In the genomic region with DNA sequence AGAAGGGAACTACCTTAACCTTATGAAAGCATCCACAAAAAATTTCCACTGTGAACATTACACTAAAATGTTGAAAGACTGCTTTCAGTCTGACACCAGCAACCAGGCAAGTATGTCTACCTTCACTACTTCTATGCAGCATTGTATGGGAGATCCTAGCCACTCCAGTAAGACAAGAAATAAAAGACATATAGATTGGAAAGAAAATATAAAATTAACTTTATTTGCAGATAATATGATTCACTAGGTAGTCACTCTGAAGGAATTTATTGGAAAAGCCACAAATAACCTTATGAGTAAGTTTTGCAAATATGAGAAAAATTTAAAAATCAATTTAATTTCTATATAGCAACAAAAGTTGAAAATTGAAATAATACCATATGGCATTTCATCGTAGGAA, we compare ENCODE assay signal across 28 cellular contexts.
A peak's percentile ranks its signal among the peaks of the same experiment; 100 is the strongest.
DNase-seq lines count a peak whose midpoint lies in the region; ATAC-seq and TF ChIP-seq lines count a peak whose summit lies in the region.
"Had no signal": no experiment of that assay in that cellular context is flagged by ENCODE, and none has a peak within 500 bp of the region (broad histone marks: within the 10 kb centered on the region; RNA-seq: fewer than 3 reads in every experiment).

No MANE protein-coding gene starts in this region.

- peaks cover 34% of the 10 kb centered on the region for H3K4me1 Mint-ChIP-seq in HFFc6 (ENCODE audit: low read depth)
- no peaks in the 10 kb centered on the region for H3K4me1 Mint-ChIP-seq in natural killer cell treated with Interleukin-12 subunit alpha and Interleukin-12 subunit beta and Interleukin-15 and Interleukin-18, amount 100 ng/mL, for 72 hours (ENCODE audit: low read depth in 2 of 2)
- H3K4me1 Mint-ChIP-seq: CD4-positive, alpha-beta memory T cell; T-helper 17 cell had no signal

- H3K27ac ChIP-seq in RWPE1, result no peak overlapping the region
- no peak overlapping the region for H3K27ac ChIP-seq in left lung
- H3K27ac ChIP-seq: HL-60, SK-N-MC had no signal

- TF ChIP-seq CTCF in HFFc6 (IDR thresholded peaks at IDR 0.05) (no peak), RWPE1 (conservative IDR thresholded peaks at IDR 0.05; ENCODE audit: low read depth) (no peak), fibroblast of mammary gland (conservative IDR thresholded peaks at IDR 0.05; ENCODE audit: control insufficient read depth, insufficient read depth, low read depth, low read length) (no peak), left lung (IDR thresholded peaks at IDR 0.05) (no peak)

- no peaks in the 10 kb centered on the region for H3K27me3 ChIP-seq in left lung

- CTCF ChIA-PET in RWPE1 (lab: Yijun Ruan, JAX), result no interaction called here

- no peak overlapping the region; the same call in 1 of the 2 replicates for H3K27ac Mint-ChIP-seq in HFFc6
- no peak overlapping the region for H3K27ac Mint-ChIP-seq in natural killer cell treated with Interleukin-12 subunit alpha and Interleukin-12 subunit beta and Interleukin-15 and Interleukin-18, amount 100 ng/mL, for 72 hours
- H3K27ac Mint-ChIP-seq: CD4-positive, alpha-beta memory T cell; T-helper 17 cell had no signal

- peaks cover 15% of the 10 kb centered on the region; the same call in 1 of the 2 replicates for H3K36me3 Mint-ChIP-seq in HFFc6 (ENCODE audit: low read depth)
- H3K36me3 Mint-ChIP-seq in natural killer cell treated with Interleukin-12 subunit alpha and Interleukin-12 subunit beta and Interleukin-15 and Interleukin-18, amount 100 ng/mL, for 72 hours, result peaks cover 4% of the 10 kb centered on the region
- H3K36me3 Mint-ChIP-seq: CD4-positive, alpha-beta memory T cell had no signal

- POLR2A ChIA-PET in RWPE1 (lab: Yijun Ruan, JAX; ENCODE audit: low non-redundant PET), result no interaction called here

- H3K4me1 ChIP-seq in left lung, result no peaks in the 10 kb centered on the region
- H3K4me1 ChIP-seq: HAP-1 had no signal

- H3K36me3 ChIP-seq in left lung, result no peaks in the 10 kb centered on the region
- H3K36me3 ChIP-seq: HAP-1 had no signal

- H3K9me3 ChIP-seq in left lung, result peaks cover 0 to 16% of the 10 kb centered on the region in 2 donors
- H3K9me3 ChIP-seq: HAP-1 had no signal

- no peaks in the 10 kb centered on the region for H3K27me3 Mint-ChIP-seq in HFFc6 (ENCODE audit: insufficient read depth)
- no peaks in the 10 kb centered on the region for H3K27me3 Mint-ChIP-seq in natural killer cell treated with Interleukin-12 subunit alpha and Interleukin-12 subunit beta and Interleukin-15 and Interleukin-18, amount 100 ng/mL, for 72 hours
- H3K27me3 Mint-ChIP-seq: CD4-positive, alpha-beta memory T cell; T-helper 17 cell had no signal

- ATAC-seq in natural killer cell treated with Interleukin-12 subunit alpha and Interleukin-12 subunit beta and Interleukin-15 and Interleukin-18, amount 100 ng/mL, for 72 hours, result no peak
- no peak for ATAC-seq in left lung
- ATAC-seq: HepG2, Panc1, T-helper 17 cell had no signal

- intact Hi-C loops in left lung (cut with DNase I), result no loop called here

- H3K4me3 ChIP-seq in fibroblast of mammary gland (ENCODE audit: control insufficient read depth, low read depth, low read length) (no peak overlapping the region), left lung (no peak overlapping the region)
- H3K4me3 ChIP-seq: HAP-1, SK-N-MC had no signal

- peaks cover 17% of the 10 kb centered on the region for H3K9me3 Mint-ChIP-seq in HFFc6
- peaks cover 31% of the 10 kb centered on the region for H3K9me3 Mint-ChIP-seq in natural killer cell treated with Interleukin-12 subunit alpha and Interleukin-12 subunit beta and Interleukin-15 and Interleukin-18, amount 100 ng/mL, for 72 hours

- H3K4me3 Mint-ChIP-seq in HFFc6, result peak overlapping the region; percentile 16; the same call in 1 of the 2 replicates
- H3K4me3 Mint-ChIP-seq in natural killer cell treated with Interleukin-12 subunit alpha and Interleukin-12 subunit beta and Interleukin-15 and Interleukin-18, amount 100 ng/mL, for 72 hours, result no peak overlapping the region
- H3K4me3 Mint-ChIP-seq: CD4-positive, alpha-beta memory T cell; T-helper 17 cell had no signal

- DNase-seq in HFFc6 (no peak), RWPE1 (ENCODE audit: low spot score) (peak; percentile 2), fibroblast of mammary gland (ENCODE audit: low read depth) (peak; percentile 12), NOMO-1 (lab: John Stamatoyannopoulos, UW; ENCODE audit: unreplicated experiment in 2 of 2) (no peak), left lung (no peak)
- DNase-seq in natural killer cell treated with Interleukin-12 subunit alpha and Interleukin-12 subunit beta and Interleukin-15 and Interleukin-18, amount 100 ng/mL, for 72 hours (ENCODE audit: low spot score), result no peak
- DNase-seq in stimulated activated CD4-positive, alpha-beta T cell treated with anti-CD3 and anti-CD28 coated beads, Interleukin-15, amount 100 ng/mL, for 24 hours, result no peak
- DNase-seq: C1 segment of cervical spinal cord; CD4-positive, alpha-beta memory T cell; DMS 273 treated with DMSO at 0.1 percent for 48 hours; DMS79 treated with DMSO at 0.1 percent for 48 hours; GOT3; Karpas-422; MV-4-11; NCI-H1105; NCI-H1436 treated with DMSO at 0.1 percent for 48 hours; NCI-H187 treated with DMSO at 0.1 percent for 48 hours; NCI-H2107; NCI-H524; NCI-H774; NK-92 treated with Interleukin-12 subunit alpha and Interleukin-12 subunit beta, amount 100 ng/mL, for 24 hours; SIG-M5; T-helper 17 cell had no signal

Comparison
In these comparisons a context has a peak if more than half of its experiments do, and no peak if none do; other contexts are left out.
1. DNase-seq: peak in RWPE1 (single experiment) and fibroblast of mammary gland (single experiment); none in HFFc6 (single experiment), natural killer cell treated with Interleukin-12 subunit alpha and Interleukin-12 subunit beta and Interleukin-15 and Interleukin-18, amount 100 ng/mL, for 72 hours (single experiment), stimulated activated CD4-positive, alpha-beta T cell treated with anti-CD3 and anti-CD28 coated beads, Interleukin-15, amount 100 ng/mL, for 24 hours (single experiment), NOMO-1 (0 of 2) and left lung (0 of 2).